Comparison of ENCODE assay signal across 16 cellular contexts in the genomic region with DNA sequence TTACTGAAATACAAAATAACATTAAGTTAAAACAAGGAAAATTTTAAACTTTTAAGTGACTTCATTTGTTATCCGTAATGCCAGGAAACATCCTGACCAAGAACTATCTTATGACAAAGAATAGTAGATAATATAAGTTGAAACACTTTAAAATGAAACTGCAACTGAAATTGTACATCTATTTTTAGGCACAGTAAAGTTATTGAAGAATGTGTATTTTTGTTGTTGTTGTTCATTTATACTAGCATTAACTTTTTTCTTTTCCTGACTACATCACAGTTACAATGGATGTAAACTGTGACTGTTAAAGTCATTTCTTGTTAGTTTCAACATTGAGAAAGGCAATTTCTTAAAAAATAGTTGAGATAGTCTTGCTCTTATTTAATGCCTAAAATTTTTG. TPM values are rescaled to one million over a fixed set of nuclear protein-coding genes. Genes with fewer than 3 reads are reported as not detected.
A peak's percentile ranks its signal among the peaks of the same experiment; 100 is the strongest.
DNase-seq lines count a peak whose midpoint lies in the region; ATAC-seq and TF ChIP-seq lines count a peak whose summit lies in the region.
"Had no signal": no experiment of that assay in that cellular context is flagged by ENCODE, and none has a peak within 500 bp of the region (broad histone marks: within the 10 kb centered on the region; RNA-seq: fewer than 3 reads in every experiment).

No MANE protein-coding gene starts in this region.

- H3K27me3 ChIP-seq in MG63 (no peaks in the 10 kb centered on the region), spleen (replicated peaks in 1 of 7) (peaks cover 0 to 33% (median 5%) of the 10 kb centered on the region in 7 donors)

- H3K36me3 ChIP-seq in MG63 (peaks cover 17% of the 10 kb centered on the region), spleen (no peaks in the 10 kb centered on the region)

- DNase-seq in MG63, result no peak
- DNase-seq in foreskin fibroblast, result no peak
- no peak for DNase-seq in spleen
- no peak for DNase-seq in kidney tubule cell (ENCODE audit: low spot score)
- no peak for DNase-seq in activated CD4-positive, alpha-beta T cell treated with anti-CD3 and anti-CD28 coated beads, Interleukin-2, amount 50 U/mL, for 4 hours
- DNase-seq in activated CD4-positive, alpha-beta T cell treated with anti-CD3 and anti-CD28 coated beads for 48 hours, result no peak
- DNase-seq: activated CD4-positive, alpha-beta memory T cell treated with anti-CD3 and anti-CD28 coated beads for 36 hours; activated naive CD4-positive, alpha-beta T cell treated with anti-CD3 and anti-CD28 coated beads, Interleukin-2, amount 50 U/mL, for 16 hours; COR-L47; effector CD4-positive, alpha-beta T cell; NCI-H1417; NCI-H524; stimulated activated CD4-positive, alpha-beta T cell treated with anti-CD3 and anti-CD28 coated beads, Interleukin-4, amount 100 ng/mL, for 4 hours; substantia nigra had no signal

- H3K4me1 ChIP-seq in spleen, result peaks cover 9 to 74% (median 39%) of the 10 kb centered on the region in 6 donors

- ATAC-seq in GM18517 (IDR thresholded peaks at IDR 0.05; ENCODE audit: unreplicated experiment) (peak; percentile 31), HG03139 (IDR thresholded peaks at IDR 0.05; ENCODE audit: unreplicated experiment) (no peak)

- peak overlapping the region in 7 of 8 donors; percentile 79 to 87 (median 84) for H3K27ac ChIP-seq in spleen

- H3K4me3 ChIP-seq in MG63 (peak overlapping the region; percentile 55), foreskin fibroblast (ENCODE audit: low read depth in 1 of 2, low read length in 2 of 2) (peak overlapping the region; percentile 62 to 74), spleen (peak overlapping the region; percentile 5 to 68 (median 44))

- no peak for TF ChIP-seq CTCF in foreskin fibroblast (IDR thresholded peaks at IDR 0.05; ENCODE audit: low read depth, low read length)
- TF ChIP-seq CTCF in spleen (IDR thresholded peaks at IDR 0.05 in 8 of 11, conservative IDR thresholded peaks at IDR 0.05 in 3 of 11), result no peak

- WGBS in spleen, 5 donors, result 17 to 35% (median 27%) methylated on average over 1 of the region's 1 CpG

- no peak for TF ChIP-seq POLR2A in spleen (IDR thresholded peaks at IDR 0.05)

- H3K9me3 ChIP-seq in MG63 (no peaks in the 10 kb centered on the region), spleen (no peaks in the 10 kb centered on the region)

- intact Hi-C loops in spleen (cut with DNase I; ENCODE audit: low total_unique reads), result no loop called here

RNA-seq across cellular contexts. Expression of a gene that starts 2.6 kb away (rescaled TPM):
- total RNA-seq in MG63 (2014; rRNA removed; shearing (Covaris generic); ENCODE audit: low replicate concordance), result 3.3 and 3.7 TPM in 2 replicates
- total RNA-seq in spleen, result 10 to 100 TPM; 32.3 to 81.6 (median 49.5) TPM
- 1 to 10 TPM; 1.5 to 3.0 (median 2.8) TPM for polyA plus RNA-seq in spleen
- total RNA-seq: activated CD4-positive, alpha-beta memory T cell treated with anti-CD3 and anti-CD28 coated beads for 36 hours had no signal

RNA-seq across cellular contexts. Expression of a gene that starts 40.6 kb away (rescaled TPM):
- total RNA-seq in MG63 (2014; rRNA removed; shearing (Covaris generic); ENCODE audit: low replicate concordance), result 14.1 and 19.1 TPM in 2 replicates
- 10 to 100 TPM; 21.7 to 40.9 (median 31.9) TPM for total RNA-seq in spleen
- 10 to 100 TPM; 10.2 to 16.9 (median 10.6) TPM for polyA plus RNA-seq in spleen
